ENCODE assay signal across 9 cellular contexts in genomic region chr17:77110006-77110374, GRCh38. TPM values are rescaled to one million over a fixed set of nuclear protein-coding genes. Genes with fewer than 3 reads are reported as not detected.
DNase-seq lines count a peak whose midpoint lies in the region; ATAC-seq and TF ChIP-seq lines count a peak whose summit lies in the region.
"Had no signal": no experiment of that assay in that cellular context is flagged by ENCODE, and none has a peak within 500 bp of the region (broad histone marks: within the 10 kb centered on the region; RNA-seq: fewer than 3 reads in every experiment).

No MANE protein-coding gene starts in this region.

- peaks cover 33% of the 10 kb centered on the region for H3K4me1 Mint-ChIP-seq in activated naive CD8-positive, alpha-beta T cell treated with anti-CD3 and anti-CD28 coated beads for 36 hours

- DNase-seq in SKM-1 treated with dmso at 0.1 percent for 144 hours (lab: John Stamatoyannopoulos, UW; ENCODE audit: unreplicated experiment) (peak; percentile 18), SKM-1 (lab: John Stamatoyannopoulos, UW; ENCODE audit: unreplicated experiment) (no peak), kidney tubule cell (ENCODE audit: low spot score) (peak; percentile 89), thoracic aorta (ENCODE audit: low spot score) (no peak), iPS-NIHi7 (ENCODE audit: extremely low spot score) (no peak)
- DNase-seq in activated naive CD8-positive, alpha-beta T cell treated with anti-CD3 and anti-CD28 coated beads for 36 hours, result no peak
- no peak for DNase-seq in stimulated activated CD4-positive, alpha-beta T cell treated with anti-CD3 and anti-CD28 coated beads, Interleukin-4, amount 100 ng/mL, for 1 hour

- peak overlapping the region; percentile 22 for H3K27ac Mint-ChIP-seq in activated naive CD8-positive, alpha-beta T cell treated with anti-CD3 and anti-CD28 coated beads for 36 hours

- H3K9me3 Mint-ChIP-seq in activated naive CD8-positive, alpha-beta T cell treated with anti-CD3 and anti-CD28 coated beads for 36 hours, result no peaks in the 10 kb centered on the region

- no peak for TF ChIP-seq CTCF in thoracic aorta (IDR thresholded peaks at IDR 0.05)

- peaks cover 11% of the 10 kb centered on the region for H3K36me3 Mint-ChIP-seq in activated naive CD8-positive, alpha-beta T cell treated with anti-CD3 and anti-CD28 coated beads for 36 hours

- no peaks in the 10 kb centered on the region for H3K9me3 ChIP-seq in thoracic aorta
- H3K9me3 ChIP-seq: A549 had no signal

- H3K4me3 Mint-ChIP-seq in activated naive CD8-positive, alpha-beta T cell treated with anti-CD3 and anti-CD28 coated beads for 36 hours, result no peak overlapping the region

- peak overlapping the region; percentile 18 for H3K4me3 ChIP-seq in thoracic aorta
- H3K4me3 ChIP-seq: A549 had no signal

- ATAC-seq in thoracic aorta (ENCODE audit: insufficient number of reproducible peaks, low FRiP score, low read depth), result peak; percentile 44
- ATAC-seq in GM18502 (IDR thresholded peaks at IDR 0.05; ENCODE audit: poor library complexity, unreplicated experiment), result no peak
- ATAC-seq: A549 had no signal

- H3K27me3 Mint-ChIP-seq in activated naive CD8-positive, alpha-beta T cell treated with anti-CD3 and anti-CD28 coated beads for 36 hours, result no peaks in the 10 kb centered on the region

- H3K27ac ChIP-seq in thoracic aorta, result peak overlapping the region; percentile 77
- H3K27ac ChIP-seq: A549 had no signal

- no peaks in the 10 kb centered on the region for H3K36me3 ChIP-seq in thoracic aorta

- H3K27me3 ChIP-seq in thoracic aorta (replicated peaks; ENCODE audit: insufficient read depth), result no peaks in the 10 kb centered on the region

- peaks cover 17 to 30% of the 10 kb centered on the region in 2 donors for H3K4me1 ChIP-seq in thoracic aorta (ENCODE audit: control insufficient read depth in 1 of 2, low read depth in 2 of 2)
- H3K4me1 ChIP-seq: A549 had no signal

RNA-seq across cellular contexts. Expression of gene SEC14L1, which starts 30.8 kb away (rescaled TPM):
- total RNA-seq in activated naive CD8-positive, alpha-beta T cell treated with anti-CD3 and anti-CD28 coated beads for 36 hours, result 10 to 100 TPM; 56.9 to 59.6 TPM
- total RNA-seq in thoracic aorta, result 100 to 1,000 TPM in 1 of 2 donors, 10 to 100 TPM in 1; 89.0 to 105 TPM

Comparison
In these comparisons a context has a peak if more than half of its experiments do, and no peak if none do; other contexts are left out.
1. DNase-seq: peak in SKM-1 treated with dmso at 0.1 percent for 144 hours (single experiment) and kidney tubule cell (single experiment); none in SKM-1 (single experiment), activated naive CD8-positive, alpha-beta T cell treated with anti-CD3 and anti-CD28 coated beads for 36 hours (single experiment), thoracic aorta (single experiment), iPS-NIHi7 (single experiment) and stimulated activated CD4-positive, alpha-beta T cell treated with anti-CD3 and anti-CD28 coated beads, Interleukin-4, amount 100 ng/mL, for 1 hour (single experiment).